22 cellular contexts compared by ENCODE assay signal in genomic region chr1:172350781-172351180, GRCh38.
A peak's percentile ranks its signal among the peaks of the same experiment; 100 is the strongest.
DNase-seq lines count a peak whose midpoint lies in the region; ATAC-seq and TF ChIP-seq lines count a peak whose summit lies in the region.
"Had no signal": no experiment of that assay in that cellular context is flagged by ENCODE, and none has a peak within 500 bp of the region (broad histone marks: within the 10 kb centered on the region; RNA-seq: fewer than 3 reads in every experiment).

No MANE protein-coding gene starts in this region.

- H3K79me2 ChIP-seq in parathyroid adenoma = no peaks in the 10 kb centered on the region

- peak overlapping the region in 1 of 5 experiments; percentile 18 for H3K4me3 Mint-ChIP-seq in brain
- H3K4me3 Mint-ChIP-seq: activated naive CD8-positive, alpha-beta T cell; HFFc6; naive B cell; stimulated activated naive CD8-positive, alpha-beta T cell treated with anti-CD3 and anti-CD28 coated beads, Interleukin-15, Interleukin-2, amounts not matched to agents 100 ng/mL and 50 ng/mL, for 24 hours; T-cell had no signal

- H2AFZ ChIP-seq in parathyroid adenoma = peak overlapping the region; percentile 20

- H3K4me2 ChIP-seq in parathyroid adenoma (ENCODE audit: low read length) = no peak overlapping the region

- H3K9ac ChIP-seq in parathyroid adenoma = no peak overlapping the region
- H3K9ac ChIP-seq: KMS-11 had no signal

- peak; percentile 72 for DNase-seq in DMS114 treated with DMSO at 0.1 percent for 48 hours (lab: John Stamatoyannopoulos, UW; ENCODE audit: unreplicated experiment)
- DNase-seq in NCI-H526 (lab: John Stamatoyannopoulos, UW) = peak; percentile 95 to 96
- DNase-seq in sciatic nerve (ENCODE audit: low spot score) = no peak
- DNase-seq in left cardiac atrium = no peak
- DNase-seq in amygdala (lab: John Stamatoyannopoulos, UW) = no peak
- DNase-seq: activated CD4-positive, alpha-beta T cell treated with anti-CD3 and anti-CD28 coated beads, Interleukin-2, amount 50 U/mL, for 4 hours; activated CD4-positive, CD25-positive, alpha-beta regulatory T cell; effector CD4-positive, alpha-beta T cell; foreskin keratinocyte; left colon; naive B cell; NCI-H774; right cardiac atrium; T-cell had no signal

- ATAC-seq in sciatic nerve (no peak), left cardiac atrium (no peak), HG02610 (IDR thresholded peaks at IDR 0.05; ENCODE audit: unreplicated experiment) (no peak)
- ATAC-seq: foreskin keratinocyte, left colon, T-cell had no signal

- intact Hi-C loops in sciatic nerve (cut with DNase I) = no loop called here
- intact Hi-C loops in left cardiac atrium (cut with DNase I) = no loop called here

- H3K27ac ChIP-seq in parathyroid adenoma = peak overlapping the region; percentile 0
- H3K27ac ChIP-seq: foreskin keratinocyte, KMS-11 had no signal

- peaks cover 20 to 26% (median 22%) of the 10 kb centered on the region in 5 experiments for H3K9me3 Mint-ChIP-seq in brain

- no peaks in the 10 kb centered on the region for H3K27me3 ChIP-seq in parathyroid adenoma (ENCODE audit: control insufficient read depth, insufficient read depth, low read length)
- H3K27me3 ChIP-seq: foreskin keratinocyte, tibial nerve had no signal

- H3K4me1 Mint-ChIP-seq in brain = peaks cover 49% of the 10 kb centered on the region

- TF ChIP-seq CTCF in brain (conservative IDR thresholded peaks at IDR 0.05) (no peak), parathyroid adenoma (IDR thresholded peaks at IDR 0.05) (no peak)

- H3K36me3 ChIP-seq in parathyroid adenoma (ENCODE audit: control insufficient read depth, insufficient read depth, low read length) = no peaks in the 10 kb centered on the region
- H3K36me3 ChIP-seq: tibial nerve had no signal

- H3K4me1 ChIP-seq in parathyroid adenoma = peaks cover 2% of the 10 kb centered on the region

- no peak overlapping the region for H3K4me3 ChIP-seq in parathyroid adenoma (ENCODE audit: low read depth, low read length)
- H3K4me3 ChIP-seq: tibial nerve had no signal

- H3K27me3 Mint-ChIP-seq in brain = no peaks in the 10 kb centered on the region
- H3K27me3 Mint-ChIP-seq: activated naive CD8-positive, alpha-beta T cell; naive B cell; stimulated activated naive CD8-positive, alpha-beta T cell treated with anti-CD3 and anti-CD28 coated beads, Interleukin-15, Interleukin-2, amounts not matched to agents 100 ng/mL and 50 ng/mL, for 24 hours; T-cell had no signal

- peak overlapping the region in 3 of 5 experiments; percentile 28 to 88 (median 55) for H3K27ac Mint-ChIP-seq in brain
- H3K27ac Mint-ChIP-seq: activated naive CD8-positive, alpha-beta T cell; HFFc6; stimulated activated naive CD8-positive, alpha-beta T cell treated with anti-CD3 and anti-CD28 coated beads, Interleukin-15, Interleukin-2, amounts not matched to agents 100 ng/mL and 50 ng/mL, for 24 hours; T-cell had no signal

- no peaks in the 10 kb centered on the region for H3K9me3 ChIP-seq in parathyroid adenoma (ENCODE audit: control insufficient read depth, low read length)

- peaks cover 26% of the 10 kb centered on the region for H3K36me3 Mint-ChIP-seq in brain

Comparison
In these comparisons a context has a peak if more than half of its experiments do, and no peak if none do; other contexts are left out.
1. DNase-seq: peak in DMS114 treated with DMSO at 0.1 percent for 48 hours (single experiment) and NCI-H526 (2 of 2); none in sciatic nerve (single experiment), left cardiac atrium (single experiment) and amygdala (0 of 56).